Comparison of ENCODE assay signal across 8 cellular contexts in the genomic region with DNA sequence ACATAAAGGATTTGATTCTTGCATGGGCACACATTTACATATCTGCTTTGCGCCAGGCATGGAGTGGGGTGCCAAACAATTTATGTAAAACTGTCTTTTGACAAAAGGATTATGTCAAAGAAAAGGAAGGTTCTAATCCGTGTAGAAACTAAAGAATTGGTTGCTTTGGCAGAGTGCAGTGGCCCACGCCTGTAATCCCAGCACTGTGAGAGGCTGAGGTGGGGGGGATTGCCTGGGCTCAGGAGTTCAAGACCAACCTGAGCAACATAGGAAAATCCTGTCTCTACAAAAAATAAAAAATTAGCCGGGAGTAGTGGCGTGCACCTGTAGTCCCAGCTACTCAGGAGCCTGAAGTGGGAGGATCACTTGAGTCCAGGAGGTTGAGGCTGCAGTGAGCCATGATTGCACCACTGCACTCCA. TPM values are rescaled to one million over a fixed set of nuclear protein-coding genes. Genes with fewer than 3 reads are reported as not detected.
DNase-seq lines count a peak whose midpoint lies in the region; ATAC-seq and TF ChIP-seq lines count a peak whose summit lies in the region.

No MANE protein-coding gene starts in this region.

- peaks cover 16% of the 10 kb centered on the region for H3K36me3 Mint-ChIP-seq in CD4-positive, CD25-positive, alpha-beta regulatory T cell

- peak overlapping the region; percentile 97 for H3K4me3 ChIP-seq in CD4-positive, CD25-positive, alpha-beta regulatory T cell (ENCODE audit: low read depth, low read length)
- H3K4me3 ChIP-seq in MM.1S (ENCODE audit: low read length) (peak overlapping the region; percentile 69), ectodermal cell (ENCODE audit: insufficient read depth, low read depth, low read length) (peak overlapping the region; percentile 95), neural cell (ENCODE audit: low read length) (peak overlapping the region; percentile 95)

- no peaks in the 10 kb centered on the region for H3K9me3 Mint-ChIP-seq in CD4-positive, CD25-positive, alpha-beta regulatory T cell

- ATAC-seq in CD4-positive, CD25-positive, alpha-beta regulatory T cell (ENCODE audit: low read depth in 2 of 2) = no peak
- ATAC-seq in GM21390 (IDR thresholded peaks at IDR 0.05; ENCODE audit: unreplicated experiment) = no peak

- H3K27ac ChIP-seq in CD4-positive, CD25-positive, alpha-beta regulatory T cell (ENCODE audit: insufficient read depth, low read length, poor library complexity, severe bottlenecking) = peak overlapping the region; percentile 93
- H3K27ac ChIP-seq in MM.1S (ENCODE audit: low read length) = no peak overlapping the region; the same call in 1 of the 2 replicates
- H3K27ac ChIP-seq in ectodermal cell (ENCODE audit: insufficient read depth, low read depth, low read length, poor library complexity, severe bottlenecking) = peak overlapping the region; percentile 67
- H3K27ac ChIP-seq in neural cell (ENCODE audit: low read length) = peak overlapping the region; percentile 75

- H4K20me1 ChIP-seq in MM.1S (ENCODE audit: insufficient read depth, low read length) (no peaks in the 10 kb centered on the region), neural cell (ENCODE audit: insufficient read depth) (no peaks in the 10 kb centered on the region)

- H3K36me3 ChIP-seq in CD4-positive, CD25-positive, alpha-beta regulatory T cell (ENCODE audit: control insufficient read depth, insufficient read depth, low read length) = peaks cover 23% of the 10 kb centered on the region
- no peaks in the 10 kb centered on the region for H3K36me3 ChIP-seq in MM.1S (replicated peaks; ENCODE audit: insufficient read depth, low read length)
- H3K36me3 ChIP-seq in ectodermal cell (ENCODE audit: control insufficient read depth, insufficient read depth, low read length) = peaks cover 3% of the 10 kb centered on the region
- peaks cover 4% of the 10 kb centered on the region for H3K36me3 ChIP-seq in neural cell (ENCODE audit: insufficient read depth, low read length)

- H3K79me2 ChIP-seq in MM.1S (ENCODE audit: low read length) = peaks cover 45% of the 10 kb centered on the region
- H3K79me2 ChIP-seq in neural cell (replicated peaks; ENCODE audit: insufficient read depth, low read length) = peaks cover 26% of the 10 kb centered on the region

- DNase-seq in CD4-positive, CD25-positive, alpha-beta regulatory T cell = no peak
- DNase-seq in MM.1S (no peak), HuH-7 (ENCODE audit: low spot score) (no peak), DMS153 treated with DMSO at 0.1 percent for 48 hours (lab: John Stamatoyannopoulos, UW; ENCODE audit: unreplicated experiment) (no peak), OCI-M2 (lab: John Stamatoyannopoulos, UW; ENCODE audit: unreplicated experiment) (no peak)

- H3K4me1 Mint-ChIP-seq in CD4-positive, CD25-positive, alpha-beta regulatory T cell = peaks cover 24 to 76% (median 42%) of the 10 kb centered on the region in 4 donors

- H2AFZ ChIP-seq in MM.1S (ENCODE audit: low read length) = peak overlapping the region; percentile 82
- peak overlapping the region; percentile 92 for H2AFZ ChIP-seq in neural cell (ENCODE audit: low read depth, low read length)

- no peak for TF ChIP-seq RAD21 in neural cell (conservative IDR thresholded peaks at IDR 0.05)

- no peak for TF ChIP-seq EP300 in neural cell (conservative IDR thresholded peaks at IDR 0.05; ENCODE audit: poor library complexity, severe bottlenecking)

- H3K27me3 Mint-ChIP-seq in CD4-positive, CD25-positive, alpha-beta regulatory T cell = peaks cover 4% of the 10 kb centered on the region

- peak overlapping the region; percentile 97 to 99 (median 98) for H3K27ac Mint-ChIP-seq in CD4-positive, CD25-positive, alpha-beta regulatory T cell

- H3K4me2 ChIP-seq in MM.1S (ENCODE audit: low read depth, low read length) = peak overlapping the region; percentile 96
- peak overlapping the region; percentile 91 for H3K4me2 ChIP-seq in neural cell (ENCODE audit: low read length)

- H3K4me3 Mint-ChIP-seq in CD4-positive, CD25-positive, alpha-beta regulatory T cell = peak overlapping the region; percentile 96 to 98 (median 98)

- peaks cover 71% of the 10 kb centered on the region for H3K4me1 ChIP-seq in CD4-positive, CD25-positive, alpha-beta regulatory T cell (ENCODE audit: control insufficient read depth, insufficient read depth, low read length, poor library complexity, severe bottlenecking)
- H3K4me1 ChIP-seq in MM.1S (ENCODE audit: low read length) = peaks cover 13% of the 10 kb centered on the region; the same call in 1 of the 2 replicates
- no peaks in the 10 kb centered on the region for H3K4me1 ChIP-seq in ectodermal cell (ENCODE audit: control insufficient read depth, insufficient read depth, low read length)

- WGBS in ectodermal cell, 2 experiments = 49 to 55% methylated on average over 5 of the region's 5 CpGs

- TF ChIP-seq CTCF in MM.1S (IDR thresholded peaks at IDR 0.05; ENCODE audit: low read length) = no peak
- no peak for TF ChIP-seq CTCF in neural cell (IDR thresholded peaks at IDR 0.05; ENCODE audit: poor library complexity, severe bottlenecking)

- H3K9ac ChIP-seq in MM.1S (ENCODE audit: low read length) = peak overlapping the region; percentile 65
- peak overlapping the region; percentile 92 for H3K9ac ChIP-seq in neural cell (ENCODE audit: low read length)

- H3K9me2 ChIP-seq in MM.1S (replicated peaks; ENCODE audit: insufficient read depth, low read length) (no peaks in the 10 kb centered on the region), neural cell (ENCODE audit: insufficient read depth, low read length) (no peaks in the 10 kb centered on the region)

- H3F3A ChIP-seq in MM.1S (ENCODE audit: insufficient read depth, low read length) (0 out of 2 replicates have a peak, but pooled peaks cover 3% of the 10 kb centered on the region), neural cell (ENCODE audit: insufficient read depth, low read length, poor library complexity, severe bottlenecking) (no peaks in the 10 kb centered on the region)

- H3K9me3 ChIP-seq in CD4-positive, CD25-positive, alpha-beta regulatory T cell (ENCODE audit: control insufficient read depth in 2 of 2, low read length in 2 of 2) = no peaks in the 10 kb centered on the region
- H3K9me3 ChIP-seq in MM.1S (replicated peaks; ENCODE audit: insufficient read depth, low read length) = no peaks in the 10 kb centered on the region
- H3K9me3 ChIP-seq in ectodermal cell (ENCODE audit: control insufficient read depth, low read length) = no peaks in the 10 kb centered on the region
- H3K9me3 ChIP-seq in neural cell (ENCODE audit: low read length) = no peaks in the 10 kb centered on the region

- no peaks in the 10 kb centered on the region for H3K27me3 ChIP-seq in CD4-positive, CD25-positive, alpha-beta regulatory T cell (ENCODE audit: control insufficient read depth, insufficient read depth, low read length)
- no peaks in the 10 kb centered on the region for H3K27me3 ChIP-seq in MM.1S (replicated peaks; ENCODE audit: insufficient read depth, low read length)
- H3K27me3 ChIP-seq in ectodermal cell (ENCODE audit: control insufficient read depth, insufficient read depth, low read length, poor library complexity, severe bottlenecking) = no peaks in the 10 kb centered on the region
- no peaks in the 10 kb centered on the region for H3K27me3 ChIP-seq in neural cell (ENCODE audit: insufficient read depth, low read depth, low read length)

TF ChIP-seq in neural cell, 6 proteins besides CTCF, POLR2A, EP300 and RAD21 (continues in another document):
- TF ChIP-seq EZH2 (IDR thresholded peaks at IDR 0.05; ENCODE audit: borderline replicate concordance, insufficient read depth, low read length, poor library complexity, severe bottlenecking) (no peak), SMC3 (conservative IDR thresholded peaks at IDR 0.05; ENCODE audit: poor library complexity) (no peak), MXI1 (conservative IDR thresholded peaks at IDR 0.05; ENCODE audit: poor library complexity, severe bottlenecking) (no peak)

RNA-seq across cellular contexts. Expression of gene MTERF4, which starts 1.1 kb away (rescaled TPM):
- 105 TPM for total RNA-seq in CD4-positive, CD25-positive, alpha-beta regulatory T cell
- 10 to 100 TPM; 50.0 to 75.7 (median 62.2) TPM for polyA plus RNA-seq in CD4-positive, CD25-positive, alpha-beta regulatory T cell
- 54.1 TPM for polyA plus RNA-seq in ectodermal cell (2013, experiment 1 of 4)
- polyA plus RNA-seq in ectodermal cell (2013, experiment 2 of 4) = 47.9 TPM
- polyA plus RNA-seq in ectodermal cell (2013, experiment 3 of 4) = 38.0 TPM
- 45.1 TPM for polyA plus RNA-seq in ectodermal cell (2013, experiment 4 of 4)
- 142 and 164 TPM in 2 replicates for polyA plus RNA-seq in neural cell
- polyA minus RNA-seq in neural cell = 63.5 and 84.6 TPM in 2 replicates

RNA-seq across cellular contexts. Expression of gene PASK, which starts 46.1 kb away (rescaled TPM):
- 160 TPM for total RNA-seq in CD4-positive, CD25-positive, alpha-beta regulatory T cell
- 10 to 100 TPM; 15.9 to 38.3 (median 21.7) TPM for polyA plus RNA-seq in CD4-positive, CD25-positive, alpha-beta regulatory T cell
- polyA plus RNA-seq in ectodermal cell (2013, experiment 1 of 4) = 32.1 TPM
- 30.0 TPM for polyA plus RNA-seq in ectodermal cell (2013, experiment 2 of 4)
- 20.9 TPM for polyA plus RNA-seq in ectodermal cell (2013, experiment 3 of 4)
- 23.6 TPM for polyA plus RNA-seq in ectodermal cell (2013, experiment 4 of 4)
- polyA plus RNA-seq in neural cell = 26.0 and 32.6 TPM in 2 replicates
- 27.9 and 31.2 TPM in 2 replicates for polyA minus RNA-seq in neural cell

RNA-seq across cellular contexts. Expression of gene PPP1R7, which starts 47.1 kb away (rescaled TPM):
- 68.0 TPM for total RNA-seq in CD4-positive, CD25-positive, alpha-beta regulatory T cell
- 100 to 1,000 TPM in 3 of 4 donors, 10 to 100 TPM in 1; 90.5 to 150 (median 108) TPM for polyA plus RNA-seq in CD4-positive, CD25-positive, alpha-beta regulatory T cell
- 73.4 TPM for polyA plus RNA-seq in ectodermal cell (2013, experiment 1 of 4)
- polyA plus RNA-seq in ectodermal cell (2013, experiment 2 of 4) = 72.3 TPM
- 53.7 TPM for polyA plus RNA-seq in ectodermal cell (2013, experiment 3 of 4)
- 59.7 TPM for polyA plus RNA-seq in ectodermal cell (2013, experiment 4 of 4)
- polyA plus RNA-seq in neural cell = 53.0 and 59.3 TPM in 2 replicates
- 41.1 and 47.5 TPM in 2 replicates for polyA minus RNA-seq in neural cell
